In the genomic region with DNA sequence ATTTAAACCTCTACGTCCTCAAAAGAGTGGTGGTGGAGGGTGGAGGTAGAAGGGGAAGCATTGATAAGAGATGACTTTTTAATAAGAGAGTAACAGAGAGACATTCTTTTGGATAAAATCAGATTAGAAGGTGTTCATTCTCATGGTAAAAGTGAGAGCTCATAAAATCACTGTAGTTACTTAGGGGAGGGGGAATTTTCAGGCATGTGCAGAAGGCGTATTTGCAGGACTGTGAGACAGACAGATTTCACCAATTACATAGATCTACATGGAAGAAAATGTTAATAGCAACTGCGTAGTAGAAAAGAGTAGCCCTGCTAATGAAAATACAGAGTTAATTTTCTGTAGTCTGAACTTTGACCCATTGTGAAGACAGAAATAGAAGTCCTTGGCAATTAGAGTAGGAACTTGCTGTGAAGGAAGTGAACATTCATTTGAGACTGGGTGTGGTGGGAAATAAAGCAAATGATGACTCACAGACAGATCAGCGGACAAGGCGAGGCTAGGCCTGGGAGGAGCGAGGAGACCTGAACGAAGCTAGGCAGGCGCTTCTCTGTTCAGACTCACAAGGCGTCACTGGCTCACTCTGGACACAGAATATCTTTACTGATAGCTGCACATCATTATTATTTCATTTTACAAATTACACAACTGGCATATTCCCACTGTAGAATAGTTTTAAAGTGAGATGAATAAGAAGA, we compare ENCODE assay signal across 8 cellular contexts. TPM values are rescaled to one million over a fixed set of nuclear protein-coding genes. Genes with fewer than 3 reads are reported as not detected.
DNase-seq lines count a peak whose midpoint lies in the region; ATAC-seq, FAIRE-seq and TF ChIP-seq lines count a peak whose summit lies in the region.

No MANE protein-coding gene starts in this region.

- ATAC-seq in psoas muscle (peak; percentile 56 to 88 (median 82)), HG02763 (IDR thresholded peaks at IDR 0.05; ENCODE audit: unreplicated experiment) (no peak)

- FAIRE-seq in HTR-8/SVneo (lab: Jason Lieb, UNC): peak; percentile 78

- intact Hi-C loops in psoas muscle (cut with DNase I): no loop called here

- 42 to 54% (median 43%) methylated on average over 8 to 9 of the region's 9 CpGs for WGBS in psoas muscle, 3 donors

- peaks cover 11% of the 10 kb centered on the region for H3K9me3 ChIP-seq in psoas muscle

- no peaks in the 10 kb centered on the region for H3K27me3 ChIP-seq in psoas muscle (ENCODE audit: insufficient read depth in 3 of 3, low read length in 2 of 3)

- peaks cover 4% of the 10 kb centered on the region for H3K4me1 ChIP-seq in psoas muscle

- peak; percentile 47 for DNase-seq in Ammon's horn (ENCODE audit: low spot score)
- peak; percentile 68 for DNase-seq in HTR-8/SVneo (ENCODE audit: insufficient read length, low spot score)
- peak; percentile 41 to 52 for DNase-seq in activated CD4-positive, alpha-beta T cell treated with anti-CD3 and anti-CD28 coated beads, Interleukin-2, amount 50 U/mL, for 4 hours
- peak; percentile 90 for DNase-seq in fibroblast of pulmonary artery (ENCODE audit: low read depth)
- DNase-seq in psoas muscle: peak; percentile 56 to 71
- DNase-seq in SK-N-DZ (ENCODE audit: low spot score): no peak
- DNase-seq in inferior parietal cortex (ENCODE audit: extremely low spot score): no peak

- peak overlapping the region; percentile 46 for H3K27ac ChIP-seq in psoas muscle

- no peak overlapping the region for H3K4me3 ChIP-seq in fibroblast of pulmonary artery (replicated peaks; ENCODE audit: low read depth, low read length)
- H3K4me3 ChIP-seq in psoas muscle: no peak overlapping the region

- no peaks in the 10 kb centered on the region for H3K36me3 ChIP-seq in psoas muscle (ENCODE audit: insufficient read depth in 1 of 2, low read depth in 1 of 2)

- no peak for TF ChIP-seq CTCF in fibroblast of pulmonary artery (IDR thresholded peaks at IDR 0.05; ENCODE audit: low read length, missing control alignments)
- no peak for TF ChIP-seq CTCF in psoas muscle (IDR thresholded peaks at IDR 0.05)

RNA-seq across cellular contexts. Expression of gene FAM9C, which starts 57.2 kb away (rescaled TPM):
- total RNA-seq in psoas muscle: under 1 TPM in 1 of 4 donors, not detected in 3; 0.04 TPM
- not detected for polyA plus RNA-seq in psoas muscle
- polyA plus RNA-seq in SK-N-DZ (2014; cell fraction: cytosol; rRNA removed): not detected in 2 replicates
- polyA plus RNA-seq in SK-N-DZ (2014; cell fraction: nucleus; rRNA removed): not detected in 2 replicates

Comparison
In these comparisons a context has a peak if more than half of its experiments do, and no peak if none do; other contexts are left out.
1. DNase-seq: peak in Ammon's horn (single experiment), HTR-8/SVneo (single experiment), activated CD4-positive, alpha-beta T cell treated with anti-CD3 and anti-CD28 coated beads, Interleukin-2, amount 50 U/mL, for 4 hours (2 of 2), fibroblast of pulmonary artery (single experiment) and psoas muscle (2 of 2); none in SK-N-DZ (single experiment) and inferior parietal cortex (single experiment).